12 cellular contexts compared by ENCODE assay signal in the genomic region with DNA sequence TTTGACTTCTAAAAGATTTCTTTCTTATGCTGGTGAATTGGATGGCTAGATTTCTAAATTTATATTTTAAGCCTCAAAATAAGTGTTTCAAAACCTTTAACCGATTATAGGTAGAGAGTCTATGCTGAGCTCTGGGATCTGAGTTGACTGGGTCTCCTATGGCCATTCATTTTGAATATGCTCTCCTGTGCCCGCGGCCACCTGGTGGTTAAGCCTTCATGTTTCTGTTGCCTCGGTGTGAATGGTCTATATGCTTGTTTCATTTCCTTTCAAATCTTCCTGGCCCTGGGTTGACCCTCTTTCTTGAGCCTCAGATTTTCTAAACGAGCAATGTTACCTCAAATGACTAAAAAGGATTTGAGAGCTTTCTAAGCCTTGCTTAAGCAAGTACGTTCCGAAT.
DNase-seq lines count a peak whose midpoint lies in the region; ATAC-seq and TF ChIP-seq lines count a peak whose summit lies in the region.
"Had no signal": no experiment of that assay in that cellular context is flagged by ENCODE, and none has a peak within 500 bp of the region (broad histone marks: within the 10 kb centered on the region; RNA-seq: fewer than 3 reads in every experiment).

No MANE protein-coding gene starts in this region.

- in situ Hi-C loops in transverse colon (cut with MboI; ENCODE audit: low pct_ligation_motif_present in 1 of 4, low pct_unique_long_range_greater_than_20kb in 1 of 4, low sequenced_read_pairs in 3 of 4): no loop called here

- H3K9me3 ChIP-seq in heart right ventricle: no peaks in the 10 kb centered on the region
- H3K9me3 ChIP-seq in transverse colon: no peaks in the 10 kb centered on the region

- no peaks in the 10 kb centered on the region for H3K27me3 ChIP-seq in heart right ventricle
- H3K27me3 ChIP-seq in transverse colon: no peaks in the 10 kb centered on the region

- ATAC-seq in heart right ventricle: no peak
- ATAC-seq in GM21529 (IDR thresholded peaks at IDR 0.05; ENCODE audit: unreplicated experiment): no peak
- no peak for ATAC-seq in HG03442 (IDR thresholded peaks at IDR 0.05; ENCODE audit: unreplicated experiment)
- ATAC-seq in GM18867 (IDR thresholded peaks at IDR 0.05; ENCODE audit: unreplicated experiment): no peak

- 59 to 66% methylated on average over 7 of the region's 7 CpGs for WGBS in heart right ventricle, 2 donors
- WGBS in transverse colon (ENCODE audit: low coverage in 1 of 2), 2 donors: 46 to 52% methylated on average over 7 of the region's 7 CpGs

- peak in 7 of 9 donors; percentile 7 to 41 (median 16) for TF ChIP-seq CTCF in heart right ventricle (IDR thresholded peaks at IDR 0.05)
- peak; percentile 18 for TF ChIP-seq CTCF in cardiac fibroblast (IDR thresholded peaks at IDR 0.05; ENCODE audit: low read depth, low read length)
- peak; percentile 18 to 41 (median 28) for TF ChIP-seq CTCF in transverse colon (IDR thresholded peaks at IDR 0.05)

- no peaks in the 10 kb centered on the region for H3K36me3 ChIP-seq in heart right ventricle
- H3K36me3 ChIP-seq in transverse colon: no peaks in the 10 kb centered on the region

- DNase-seq in heart right ventricle: no peak
- DNase-seq in cardiac septum (ENCODE audit: low spot score): no peak
- DNase-seq in NCI-H1105 (lab: John Stamatoyannopoulos, UW): peak; percentile 43
- peak in 1 of 2 donors; percentile 1 for DNase-seq in cardiac fibroblast (ENCODE audit: low read depth in 2 of 2)
- peak; percentile 30 for DNase-seq in transverse colon
- DNase-seq: cerebellar nuclear complex, DMS79 treated with DMSO at 0.1 percent for 48 hours, midbrain, T-helper 9 cell had no signal

- H3K4me3 ChIP-seq in heart right ventricle (no peak overlapping the region), cardiac fibroblast (replicated peaks in 1 of 2; ENCODE audit: low read depth in 2 of 2, low read length in 2 of 2) (no peak overlapping the region), transverse colon (no peak overlapping the region)

- no peak for TF ChIP-seq POLR2A in transverse colon (IDR thresholded peaks at IDR 0.05)

- TF ChIP-seq EP300 in transverse colon (IDR thresholded peaks at IDR 0.05; ENCODE audit: low read depth): no peak

- intact Hi-C loops in heart right ventricle (cut with DNase I): no loop called here
- intact Hi-C loops in cardiac septum (cut with DNase I): no loop called here
- intact Hi-C loops in transverse colon (cut with DNase I; ENCODE audit: low total_unique reads): no loop called here

- no peaks in the 10 kb centered on the region for H3K4me1 ChIP-seq in heart right ventricle
- H3K4me1 ChIP-seq in transverse colon: no peaks in the 10 kb centered on the region

- no peak overlapping the region for H3K27ac ChIP-seq in heart right ventricle
- H3K27ac ChIP-seq in transverse colon: no peak overlapping the region

Comparison
In these comparisons a context has a peak if more than half of its experiments do, and no peak if none do; other contexts are left out.
1. DNase-seq: peak in NCI-H1105 (single experiment) and transverse colon (single experiment); none in heart right ventricle (0 of 2) and cardiac septum (single experiment).
2. Peak in every context shown above with its lines, with median percentiles within 50 percentile points of each other: CTCF ChIP-seq.